26 cellular contexts compared by ENCODE assay signal in genomic region chr12:109953656-109954055, GRCh38. TPM values are rescaled to one million over a fixed set of nuclear protein-coding genes. Genes with fewer than 3 reads are reported as not detected.
DNase-seq lines count a peak whose midpoint lies in the region; ATAC-seq, FAIRE-seq and TF ChIP-seq lines count a peak whose summit lies in the region.
"Had no signal": no experiment of that assay in that cellular context is flagged by ENCODE, and none has a peak within 500 bp of the region (broad histone marks: within the 10 kb centered on the region; RNA-seq: fewer than 3 reads in every experiment).

No MANE protein-coding gene starts in this region.

- no peak overlapping the region for H2AFZ ChIP-seq in astrocyte (ENCODE audit: low read depth, low read length)

- H3K79me2 ChIP-seq in astrocyte (ENCODE audit: insufficient read depth, low read length): no peaks in the 10 kb centered on the region

- FAIRE-seq in astrocyte (lab: Jason Lieb, UNC) (peak; percentile 41), pancreas (lab: Jason Lieb, UNC) (no peak)
- FAIRE-seq: A204.1, GM12891, small intestine had no signal

- peaks cover 86% of the 10 kb centered on the region for H3K36me3 Mint-ChIP-seq in activated T-cell treated with anti-CD3 and anti-CD28 coated beads, Interleukin-2, amount 50 U/mL, for 24 hours (ENCODE audit: low read depth)
- H3K36me3 Mint-ChIP-seq in activated T-cell treated with anti-CD3 and anti-CD28 coated beads, Interleukin-2, amount 50 U/mL, for 4 hours (ENCODE audit: insufficient read depth): peaks cover 34% of the 10 kb centered on the region
- peaks cover 45% of the 10 kb centered on the region for H3K36me3 Mint-ChIP-seq in HFFc6 (ENCODE audit: low read depth)
- peaks cover 27% of the 10 kb centered on the region for H3K36me3 Mint-ChIP-seq in astrocyte (ENCODE audit: low read depth, unreplicated experiment)

- no peak overlapping the region for H3K4me2 ChIP-seq in astrocyte (ENCODE audit: low read length)

- H3K36me3 ChIP-seq in astrocyte (ENCODE audit: insufficient read depth, low read length) (peaks cover 17% of the 10 kb centered on the region), pancreas (peaks cover 0 to 29% (median 10%) of the 10 kb centered on the region in 3 donors)
- H3K36me3 ChIP-seq: ovary had no signal

- intact Hi-C loops in pancreas (cut with DNase I): no loop called here

- whole genome bisulfite sequencing in pancreas, 2 donors: 34 to 45% methylated on average over 5 of the region's 5 CpGs

- no peak for DNase-seq in activated T-cell treated with anti-CD3 and anti-CD28 coated beads, Interleukin-2, amount 50 U/mL, for 24 hours
- DNase-seq in activated T-cell treated with anti-CD3 and anti-CD28 coated beads, Interleukin-2, amount 50 U/mL, for 4 hours: no peak
- no peak for DNase-seq in HFFc6
- DNase-seq in astrocyte (ENCODE audit: low read depth): no peak
- DNase-seq in pancreas: no peak
- DNase-seq in islet precursor cell: no peak
- DNase-seq in middle frontal gyrus (ENCODE audit: extremely low spot score, low spot score): no peak
- DNase-seq: activated gamma-delta T cell; Karpas-422; left lung; NCI-H1092 treated with DMSO at 0.1 percent for 48 hours; NCI-H2081 treated with DMSO at 0.1 percent for 48 hours; NCI-H524; ovary; SHP77 treated with DMSO at 0.1 percent for 48 hours; small intestine; stimulated activated CD4-positive, alpha-beta T cell treated with anti-CD3 and anti-CD28 coated beads, Interleukin-4, amount 100 ng/mL, for 4 hours; T-helper 1 cell; testis had no signal

- no peak overlapping the region for H3K4me3 ChIP-seq in astrocyte (ENCODE audit: insufficient read depth, low read depth, low read length)
- no peak overlapping the region for H3K4me3 ChIP-seq in pancreas
- H3K4me3 ChIP-seq: gastroesophageal sphincter, left lung, ovary, testis had no signal

- H3K27me3 Mint-ChIP-seq in activated T-cell treated with anti-CD3 and anti-CD28 coated beads, Interleukin-2, amount 50 U/mL, for 24 hours: no peaks in the 10 kb centered on the region
- no peaks in the 10 kb centered on the region for H3K27me3 Mint-ChIP-seq in activated T-cell treated with anti-CD3 and anti-CD28 coated beads, Interleukin-2, amount 50 U/mL, for 4 hours (ENCODE audit: low read depth)
- H3K27me3 Mint-ChIP-seq in HFFc6 (ENCODE audit: insufficient read depth): no peaks in the 10 kb centered on the region
- no peaks in the 10 kb centered on the region for H3K27me3 Mint-ChIP-seq in astrocyte (ENCODE audit: low read depth, unreplicated experiment)
- H3K27me3 Mint-ChIP-seq: brain had no signal

- ATAC-seq in activated T-cell treated with anti-CD3 and anti-CD28 coated beads, Interleukin-2, amount 50 U/mL, for 4 hours: no peak
- ATAC-seq in pancreas (no peak), HG02885 (IDR thresholded peaks at IDR 0.05; ENCODE audit: poor library complexity, unreplicated experiment) (no peak)
- ATAC-seq: gastroesophageal sphincter, HCT116, left lung had no signal

- TF ChIP-seq CTCF in HFFc6 (IDR thresholded peaks at IDR 0.05) (no peak), astrocyte (IDR thresholded peaks at IDR 0.05; ENCODE audit: insufficient read depth, low read depth, low read length) (no peak), pancreas (IDR thresholded peaks at IDR 0.05) (no peak)

- no peak overlapping the region for H3K4me3 Mint-ChIP-seq in activated T-cell treated with anti-CD3 and anti-CD28 coated beads, Interleukin-2, amount 50 U/mL, for 24 hours
- no peak overlapping the region for H3K4me3 Mint-ChIP-seq in activated T-cell treated with anti-CD3 and anti-CD28 coated beads, Interleukin-2, amount 50 U/mL, for 4 hours
- H3K4me3 Mint-ChIP-seq in HFFc6 (no peak overlapping the region), astrocyte (ENCODE audit: unreplicated experiment) (no peak overlapping the region)
- H3K4me3 Mint-ChIP-seq: brain had no signal

- H4K20me1 ChIP-seq in astrocyte (ENCODE audit: insufficient read depth, low read length): no peaks in the 10 kb centered on the region

- no peaks in the 10 kb centered on the region for H3K9me3 Mint-ChIP-seq in activated T-cell treated with anti-CD3 and anti-CD28 coated beads, Interleukin-2, amount 50 U/mL, for 24 hours
- no peaks in the 10 kb centered on the region for H3K9me3 Mint-ChIP-seq in activated T-cell treated with anti-CD3 and anti-CD28 coated beads, Interleukin-2, amount 50 U/mL, for 4 hours
- H3K9me3 Mint-ChIP-seq in HFFc6 (no peaks in the 10 kb centered on the region), astrocyte (ENCODE audit: unreplicated experiment) (no peaks in the 10 kb centered on the region)
- H3K9me3 Mint-ChIP-seq: brain had no signal

- H3K4me1 ChIP-seq in astrocyte (ENCODE audit: insufficient read depth, low read length): peaks cover 42% of the 10 kb centered on the region
- H3K4me1 ChIP-seq in pancreas: peaks cover 19 to 43% (median 26%) of the 10 kb centered on the region in 3 donors

- H3K27ac ChIP-seq in astrocyte (ENCODE audit: low read depth, low read length) (no peak overlapping the region), pancreas (peak overlapping the region in 3 of 4 donors; percentile 24 to 83 (median 71))
- H3K27ac ChIP-seq: C4-2B, ovary, testis had no signal

- H3K4me1 Mint-ChIP-seq in activated T-cell treated with anti-CD3 and anti-CD28 coated beads, Interleukin-2, amount 50 U/mL, for 24 hours (ENCODE audit: low read depth): peaks cover 12% of the 10 kb centered on the region
- peaks cover 4% of the 10 kb centered on the region for H3K4me1 Mint-ChIP-seq in activated T-cell treated with anti-CD3 and anti-CD28 coated beads, Interleukin-2, amount 50 U/mL, for 4 hours (ENCODE audit: low read depth)
- peaks cover 61% of the 10 kb centered on the region for H3K4me1 Mint-ChIP-seq in HFFc6 (ENCODE audit: low read depth)
- H3K4me1 Mint-ChIP-seq in astrocyte (ENCODE audit: low read depth, unreplicated experiment): peaks cover 44% of the 10 kb centered on the region

- peak overlapping the region; percentile 76 for H3K27ac Mint-ChIP-seq in activated T-cell treated with anti-CD3 and anti-CD28 coated beads, Interleukin-2, amount 50 U/mL, for 24 hours
- H3K27ac Mint-ChIP-seq in HFFc6 (peak overlapping the region; percentile 80), astrocyte (ENCODE audit: unreplicated experiment) (no peak overlapping the region)

- H3K9me3 ChIP-seq in astrocyte (ENCODE audit: insufficient read depth, low read depth, low read length) (no peaks in the 10 kb centered on the region), pancreas (no peaks in the 10 kb centered on the region)
- H3K9me3 ChIP-seq: gastroesophageal sphincter, left lung, ovary, testis had no signal

- H3K27me3 ChIP-seq in astrocyte (ENCODE audit: insufficient read depth, low read length): no peaks in the 10 kb centered on the region
- H3K27me3 ChIP-seq in pancreas: no peaks in the 10 kb centered on the region
- H3K27me3 ChIP-seq: gastroesophageal sphincter, left lung, ovary, testis had no signal

- no peak overlapping the region for H3K9ac ChIP-seq in astrocyte (ENCODE audit: low read length)

RNA-seq across cellular contexts. Expression of gene GIT2, which starts 42.5 kb away (rescaled TPM):
- total RNA-seq in activated T-cell treated with anti-CD3 and anti-CD28 coated beads, Interleukin-2, amount 50 U/mL, for 4 hours: 10 to 100 TPM; 43.0 to 51.8 (median 49.0) TPM
- 10 to 100 TPM; 56.9 to 68.8 (median 64.9) TPM for total RNA-seq in HFFc6 (2021; fragmentation: NEBNext Ultra II Directional; extraction: Animal tissue kit (Norgen Biotek cat#: 25700))
- total RNA-seq in astrocyte (32.7 and 33.4 TPM in 2 replicates), pancreas (10 to 100 TPM; 24.7 to 38.8 (median 33.6) TPM)
- 10 to 100 TPM; 16.5 to 21.8 TPM for polyA plus RNA-seq in pancreas

RNA-seq across cellular contexts. Expression of gene ANKRD13A, which starts 45.6 kb away (rescaled TPM):
- 10 to 100 TPM; 30.6 to 42.7 (median 38.8) TPM for total RNA-seq in activated T-cell treated with anti-CD3 and anti-CD28 coated beads, Interleukin-2, amount 50 U/mL, for 4 hours
- 100 to 1,000 TPM; 133 to 150 (median 146) TPM for total RNA-seq in HFFc6 (2021; fragmentation: NEBNext Ultra II Directional; extraction: Animal tissue kit (Norgen Biotek cat#: 25700))
- total RNA-seq in astrocyte (22.5 and 23.9 TPM in 2 replicates), pancreas (10 to 100 TPM; 14.0 to 29.7 (median 16.7) TPM)
- polyA plus RNA-seq in pancreas: 10 to 100 TPM; 10.7 to 25.7 TPM

RNA-seq across cellular contexts. Expression of gene TCHP, which starts 53.6 kb away (rescaled TPM):
- 10 to 100 TPM; 25.4 to 27.9 (median 25.4) TPM for total RNA-seq in activated T-cell treated with anti-CD3 and anti-CD28 coated beads, Interleukin-2, amount 50 U/mL, for 4 hours
- total RNA-seq in HFFc6 (2021; fragmentation: NEBNext Ultra II Directional; extraction: Animal tissue kit (Norgen Biotek cat#: 25700)): 10 to 100 TPM; 15.0 to 21.0 (median 18.2) TPM
- total RNA-seq in astrocyte (6.8 and 8.6 TPM in 2 replicates), pancreas (10 to 100 TPM in 3 of 6 donors, 1 to 10 TPM in 3; 8.4 to 11.9 (median 10.2) TPM)
- polyA plus RNA-seq in pancreas: 10 to 100 TPM; 10.8 to 20.9 TPM
